In the genomic region with DNA sequence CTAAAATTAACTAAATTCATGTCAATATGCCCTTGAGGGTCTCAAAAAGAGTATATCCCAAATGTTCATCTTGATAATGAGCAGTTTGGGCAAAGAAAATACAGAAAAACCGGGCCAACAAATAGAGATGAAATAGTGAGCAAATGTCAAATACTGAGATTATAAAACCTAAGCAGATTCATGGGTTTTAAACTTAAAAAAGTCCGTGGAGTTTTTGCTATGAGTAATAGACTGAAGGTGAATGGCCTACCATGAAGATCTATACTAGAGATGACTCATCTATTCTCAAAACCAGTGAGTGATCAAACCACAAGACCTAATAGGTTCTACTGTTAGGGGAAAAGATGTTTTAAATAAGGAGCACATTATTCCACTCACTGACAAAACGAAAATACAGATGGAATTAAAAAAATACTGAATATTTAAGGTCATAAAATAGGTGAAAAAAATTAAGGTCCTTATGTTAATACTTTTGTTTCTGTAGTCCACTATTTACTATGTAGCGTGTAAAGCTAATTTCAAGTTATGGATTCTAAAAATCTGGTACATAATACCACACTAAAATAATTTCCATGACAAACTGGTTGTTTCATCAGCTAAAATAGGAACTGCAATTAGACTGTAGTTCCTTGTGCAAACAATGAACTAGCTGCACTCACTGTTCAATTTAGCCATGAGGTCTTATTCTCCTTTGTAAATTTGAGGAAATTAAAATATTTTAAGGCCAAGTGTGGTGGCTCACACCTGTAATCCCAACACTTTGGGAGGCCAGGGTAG, we compare ENCODE assay signal across 8 cellular contexts. TPM values are rescaled to one million over a fixed set of nuclear protein-coding genes. Genes with fewer than 3 reads are reported as not detected.
DNase-seq lines count a peak whose midpoint lies in the region; ATAC-seq and TF ChIP-seq lines count a peak whose summit lies in the region.

No MANE protein-coding gene starts in this region.

- no peaks in the 10 kb centered on the region for H3K27me3 Mint-ChIP-seq in CD4-positive, alpha-beta T cell
- no peaks in the 10 kb centered on the region for H3K27me3 Mint-ChIP-seq in activated CD8-positive, alpha-beta T cell treated with anti-CD3 and anti-CD28 coated beads, Interleukin-2, amount 10 ng/mL, durations not matched to agents 7 days and 5 days (ENCODE audit: low read depth)

- peaks cover 77% of the 10 kb centered on the region for H3K4me1 Mint-ChIP-seq in CD4-positive, alpha-beta T cell (ENCODE audit: low read depth)
- peaks cover 66% of the 10 kb centered on the region for H3K4me1 Mint-ChIP-seq in activated CD8-positive, alpha-beta T cell treated with anti-CD3 and anti-CD28 coated beads, Interleukin-2, amount 10 ng/mL, durations not matched to agents 7 days and 5 days (ENCODE audit: low read depth)

- POLR2A ChIA-PET in CD4-positive, alpha-beta T cell (lab: Charles Lee), result interaction anchor here (0.9 to 4.7 kb wide), 9 partner anchors 9 to 119 kb away, joined by 3 to 50 read pairs (median 4); no protein-coding TSS in a partner anchor
- POLR2A ChIA-PET in activated CD8-positive, alpha-beta T cell treated with anti-CD3 and anti-CD28 coated beads, Interleukin-2, amount 10 ng/mL, durations not matched to agents 7 days and 5 days (lab: Charles Lee), result interaction anchor here (0.6 to 2.2 kb wide), 5 partner anchors 8 to 119 kb away, joined by 3 to 21 read pairs (median 4); no protein-coding TSS in a partner anchor

- ATAC-seq in CD4-positive, alpha-beta T cell (ENCODE audit: poor library complexity), result peak; percentile 69
- ATAC-seq in GM19452 (IDR thresholded peaks at IDR 0.05; ENCODE audit: unreplicated experiment) (peak; percentile 72), HG03460 (IDR thresholded peaks at IDR 0.05; ENCODE audit: unreplicated experiment) (peak; percentile 66)
- peak; percentile 72 for ATAC-seq in activated CD8-positive, alpha-beta T cell treated with anti-CD3 and anti-CD28 coated beads, Interleukin-2, amount 10 ng/mL, durations not matched to agents 7 days and 5 days

- DNase-seq in CD4-positive, alpha-beta T cell, result no peak
- no peak for DNase-seq in activated CD8-positive, alpha-beta T cell treated with anti-CD3 and anti-CD28 coated beads, Interleukin-2, amount 10 ng/mL, durations not matched to agents 7 days and 5 days
- DNase-seq in iris pigment epithelial cell (ENCODE audit: low read depth) (peak; percentile 89), Ammon's horn (ENCODE audit: low spot score) (no peak), hepatic stellate cell (ENCODE audit: low spot score) (no peak), DMS153 treated with DMSO at 0.1 percent for 48 hours (lab: John Stamatoyannopoulos, UW; ENCODE audit: unreplicated experiment) (no peak)

- peak overlapping the region; percentile 57 for H3K27ac ChIP-seq in CD4-positive, alpha-beta T cell (ENCODE audit: low read depth, low read length)

- H3K27me3 ChIP-seq in CD4-positive, alpha-beta T cell (ENCODE audit: control insufficient read depth, insufficient read depth, low read length), result no peaks in the 10 kb centered on the region

- peaks cover 92% of the 10 kb centered on the region for H3K36me3 Mint-ChIP-seq in CD4-positive, alpha-beta T cell (ENCODE audit: low read depth)
- H3K36me3 Mint-ChIP-seq in activated CD8-positive, alpha-beta T cell treated with anti-CD3 and anti-CD28 coated beads, Interleukin-2, amount 10 ng/mL, durations not matched to agents 7 days and 5 days (ENCODE audit: low read depth), result peaks cover 86% of the 10 kb centered on the region

- intact Hi-C loops in CD4-positive, alpha-beta T cell (cut with DNase I, micrococcal nuclease), result loop anchor here (2.0 to 10.0 kb wide), 2 partner anchors 19 to 49 kb away; no protein-coding TSS in a partner anchor

- CTCF ChIA-PET in CD4-positive, alpha-beta T cell (lab: Charles Lee), result interaction anchor here (1.7 to 3.6 kb wide), 4 partner anchors 9 to 32 kb away, joined by 4 to 21 read pairs (median 13); no protein-coding TSS in a partner anchor
- CTCF ChIA-PET in activated CD8-positive, alpha-beta T cell treated with anti-CD3 and anti-CD28 coated beads, Interleukin-2, amount 10 ng/mL, durations not matched to agents 7 days and 5 days (lab: Charles Lee), result interaction anchor here (0.7 to 1.9 kb wide), 7 partner anchors 8 to 160 kb away, joined by 3 to 14 read pairs (median 3); no protein-coding TSS in a partner anchor

- H3K9me3 ChIP-seq in CD4-positive, alpha-beta T cell (ENCODE audit: control insufficient read depth, low read length), result no peaks in the 10 kb centered on the region

- H3K9me3 Mint-ChIP-seq in CD4-positive, alpha-beta T cell, result no peaks in the 10 kb centered on the region
- no peaks in the 10 kb centered on the region for H3K9me3 Mint-ChIP-seq in activated CD8-positive, alpha-beta T cell treated with anti-CD3 and anti-CD28 coated beads, Interleukin-2, amount 10 ng/mL, durations not matched to agents 7 days and 5 days (ENCODE audit: insufficient read depth)

- H3K27ac Mint-ChIP-seq in CD4-positive, alpha-beta T cell, result peak overlapping the region; percentile 95
- peak overlapping the region; percentile 78 for H3K27ac Mint-ChIP-seq in activated CD8-positive, alpha-beta T cell treated with anti-CD3 and anti-CD28 coated beads, Interleukin-2, amount 10 ng/mL, durations not matched to agents 7 days and 5 days

- no peak for TF ChIP-seq CTCF in CD4-positive, alpha-beta T cell (IDR thresholded peaks at IDR 0.05)

- H3K4me3 Mint-ChIP-seq in CD4-positive, alpha-beta T cell, result peak overlapping the region; percentile 94
- H3K4me3 Mint-ChIP-seq in activated CD8-positive, alpha-beta T cell treated with anti-CD3 and anti-CD28 coated beads, Interleukin-2, amount 10 ng/mL, durations not matched to agents 7 days and 5 days, result peak overlapping the region; percentile 100

RNA-seq across cellular contexts. Expression of gene HNRNPC, which starts 5.0 kb away (rescaled TPM):
- total RNA-seq in CD4-positive, alpha-beta T cell, result 100 to 1,000 TPM; 507 to 528 TPM
- total RNA-seq in activated CD8-positive, alpha-beta T cell treated with anti-CD3 and anti-CD28 coated beads, Interleukin-2, amount 10 ng/mL, durations not matched to agents 7 days and 5 days, result 100 to 1,000 TPM; 768 to 782 TPM

RNA-seq across cellular contexts. Expression of gene RPGRIP1, which starts 15.7 kb away (rescaled TPM):
- not detected for total RNA-seq in CD4-positive, alpha-beta T cell
- not detected for total RNA-seq in activated CD8-positive, alpha-beta T cell treated with anti-CD3 and anti-CD28 coated beads, Interleukin-2, amount 10 ng/mL, durations not matched to agents 7 days and 5 days
